ENCODE assay signal across 8 cellular contexts in the genomic region with DNA sequence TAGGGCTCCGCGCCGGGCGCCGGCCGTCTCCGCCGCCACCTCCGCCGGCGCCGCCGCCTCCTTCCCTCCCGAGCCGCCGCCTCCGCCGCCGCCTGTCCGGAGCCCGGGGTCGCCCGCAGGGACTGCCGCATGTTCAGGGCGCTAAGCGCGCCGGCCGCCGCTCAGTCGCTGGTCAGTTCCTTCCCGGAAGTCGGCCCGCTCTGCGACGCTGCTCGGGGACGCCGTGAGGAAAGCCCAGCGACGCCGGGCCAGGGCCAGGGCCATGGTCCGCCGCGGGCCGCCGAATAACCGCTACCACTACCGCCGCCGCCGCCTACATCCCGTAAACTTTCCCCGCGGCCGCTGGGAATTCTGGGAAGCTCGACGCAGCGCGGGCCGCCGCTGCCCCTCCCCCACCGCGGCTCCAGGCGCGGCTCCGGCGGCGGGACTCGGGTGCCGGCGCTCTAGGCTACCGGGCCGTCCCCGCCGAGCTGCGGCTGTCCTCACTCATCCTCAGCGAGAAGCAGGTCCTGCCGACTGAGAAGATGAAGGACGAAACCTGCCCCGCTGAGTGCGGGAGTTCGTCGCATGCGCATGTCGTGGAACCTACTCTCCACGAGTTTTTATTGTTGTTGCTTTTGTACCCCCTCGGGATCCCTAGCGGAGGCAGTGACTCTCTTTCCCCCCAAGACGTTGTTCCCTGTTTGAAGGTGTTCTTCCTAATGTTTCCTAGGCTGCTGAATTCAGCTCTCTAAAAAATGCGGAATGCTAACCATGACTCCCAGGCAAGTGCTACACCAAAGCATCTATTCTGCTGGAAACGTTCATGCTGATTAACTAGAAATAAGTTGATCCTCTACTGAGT. TPM values are rescaled to one million over a fixed set of nuclear protein-coding genes. Genes with fewer than 3 reads are reported as not detected.
A peak's percentile ranks its signal among the peaks of the same experiment; 100 is the strongest.
DNase-seq lines count a peak whose midpoint lies in the region; ATAC-seq lines count a peak whose summit lies in the region.

SAV1 (minus strand) TSS at position 299 of the 844 bp plus-strand sequence. CDS start 339 bp downstream, outside the sequence.

- DNase-seq in A172 (ENCODE audit: low spot score) (peak; percentile 74), NCI-H2196 (lab: John Stamatoyannopoulos, UW; ENCODE audit: unreplicated experiment) (peak; percentile 68), cerebellum (ENCODE audit: low spot score) (peak; percentile 74), kidney tubule cell (ENCODE audit: low spot score) (peak; percentile 84)
- DNase-seq in activated CD4-positive, CD25-positive, alpha-beta regulatory T cell treated with anti-CD3 and anti-CD28 coated beads, Interleukin-2, amount 50 U/mL, for 72 hours = peak; percentile 64
- DNase-seq in stimulated activated CD4-positive, alpha-beta T cell treated with anti-CD3 and anti-CD28 coated beads, Interleukin-1b, Interleukin-23, amount 100 ng/mL, for 24 hours (ENCODE audit: low read depth in 4 of 4, low spot score in 1 of 4) = peak; percentile 27 to 49 (median 38)

- peak; percentile 33 for ATAC-seq in GM18520 (IDR thresholded peaks at IDR 0.05; ENCODE audit: unreplicated experiment)
- peak; percentile 62 for ATAC-seq in HG03045 (IDR thresholded peaks at IDR 0.05; ENCODE audit: unreplicated experiment)

RNA-seq across cellular contexts. Expression of gene SAV1, which starts in this region (rescaled TPM):
- 7.3 and 9.6 TPM in 2 replicates for total RNA-seq in A172 (2014; rRNA removed; shearing (Covaris generic))
- 17.2 TPM for total RNA-seq in cerebellum

Comparison
In these comparisons a context has a peak if more than half of its experiments do, and no peak if none do; other contexts are left out.
1. Peak in every context shown above with its lines: DNase-seq and ATAC-seq.